In genomic region chr13:114124921-114125320, GRCh38 we compare ENCODE assay signal across 9 cellular contexts. TPM values are rescaled to one million over a fixed set of nuclear protein-coding genes. Genes with fewer than 3 reads are reported as not detected.
A peak's percentile ranks its signal among the peaks of the same experiment; 100 is the strongest.
DNase-seq lines count a peak whose midpoint lies in the region; ATAC-seq and TF ChIP-seq lines count a peak whose summit lies in the region.
"Had no signal": no experiment of that assay in that cellular context is flagged by ENCODE, and none has a peak within 500 bp of the region (broad histone marks: within the 10 kb centered on the region; RNA-seq: fewer than 3 reads in every experiment).

No MANE protein-coding gene starts in this region.

- peak overlapping the region; percentile 88 for H3K27ac Mint-ChIP-seq in activated CD4-positive, alpha-beta T cell treated with anti-CD3 and anti-CD28 coated beads, Interleukin-2, amount 10 ng/mL, durations not matched to agents 7 days and 5 days

- no peaks in the 10 kb centered on the region for H3K27me3 Mint-ChIP-seq in activated CD4-positive, alpha-beta T cell treated with anti-CD3 and anti-CD28 coated beads, Interleukin-2, amount 10 ng/mL, durations not matched to agents 7 days and 5 days

- no peak for TF ChIP-seq POLR2A in GM18505 (IDR thresholded peaks at IDR 0.05; ENCODE audit: borderline replicate concordance, extremely low read depth, insufficient read depth, insufficient read length)

- no peaks in the 10 kb centered on the region for H3K27me3 ChIP-seq in HL-60 (ENCODE audit: insufficient read depth, poor library complexity, severe bottlenecking)

- no peak for TF ChIP-seq CTCF in HL-60 (IDR thresholded peaks at IDR 0.05; ENCODE audit: insufficient read depth, low read length)

- no peak overlapping the region for H3K4me3 ChIP-seq in HL-60 (replicated peaks; ENCODE audit: insufficient read depth, low read length)

- peak overlapping the region; percentile 32 for H3K4me3 Mint-ChIP-seq in activated CD4-positive, alpha-beta T cell treated with anti-CD3 and anti-CD28 coated beads, Interleukin-2, amount 10 ng/mL, durations not matched to agents 7 days and 5 days

- POLR2A ChIA-PET in activated CD4-positive, alpha-beta T cell treated with anti-CD3 and anti-CD28 coated beads, Interleukin-2, amount 10 ng/mL, durations not matched to agents 7 days and 5 days (lab: Charles Lee) = no interaction called here

- H3K9me3 Mint-ChIP-seq in activated CD4-positive, alpha-beta T cell treated with anti-CD3 and anti-CD28 coated beads, Interleukin-2, amount 10 ng/mL, durations not matched to agents 7 days and 5 days = peaks cover 17% of the 10 kb centered on the region

- H3K36me3 Mint-ChIP-seq in activated CD4-positive, alpha-beta T cell treated with anti-CD3 and anti-CD28 coated beads, Interleukin-2, amount 10 ng/mL, durations not matched to agents 7 days and 5 days (ENCODE audit: low read depth) = peaks cover 64% of the 10 kb centered on the region

- peak overlapping the region; percentile 27 for H3K27ac ChIP-seq in HL-60 (replicated peaks)

- ATAC-seq in HG03457 (IDR thresholded peaks at IDR 0.05; ENCODE audit: unreplicated experiment) (no peak), GM21367 (IDR thresholded peaks at IDR 0.05; ENCODE audit: unreplicated experiment) (no peak), GM18505 (IDR thresholded peaks at IDR 0.05; ENCODE audit: unreplicated experiment) (no peak)

- peak in 1 of 2 experiments; percentile 81 for DNase-seq in HL-60 (ENCODE audit: low read depth in 1 of 2, low spot score in 1 of 2)
- DNase-seq in activated CD4-positive, alpha-beta T cell treated with anti-CD3 and anti-CD28 coated beads, Interleukin-2, amount 10 ng/mL, durations not matched to agents 7 days and 5 days = peak; percentile 78
- DNase-seq in effector CD8-positive, alpha-beta T cell (lab: John Stamatoyannopoulos, UW) = peak; percentile 49
- DNase-seq in stimulated activated CD8-positive, alpha-beta memory T cell treated with anti-CD3 and anti-CD28 coated beads, Interleukin-12 subunit alpha, Interleukin-12 subunit beta, amount 100 ng/mL, for 4 hours (ENCODE audit: low read depth) = peak; percentile 61
- no peak for DNase-seq in LoVo (ENCODE audit: low spot score)

- H3K4me1 Mint-ChIP-seq in activated CD4-positive, alpha-beta T cell treated with anti-CD3 and anti-CD28 coated beads, Interleukin-2, amount 10 ng/mL, durations not matched to agents 7 days and 5 days = peaks cover 80% of the 10 kb centered on the region

- CTCF ChIA-PET in activated CD4-positive, alpha-beta T cell treated with anti-CD3 and anti-CD28 coated beads, Interleukin-2, amount 10 ng/mL, durations not matched to agents 7 days and 5 days (lab: Charles Lee) = no interaction called here

RNA-seq across cellular contexts. Expression of gene RASA3, which starts 7.5 kb away (rescaled TPM):
- total RNA-seq in activated CD4-positive, alpha-beta T cell treated with anti-CD3 and anti-CD28 coated beads, Interleukin-2, amount 10 ng/mL, durations not matched to agents 7 days and 5 days = 100 to 1,000 TPM; 114 to 115 TPM

RNA-seq across cellular contexts. Expression of gene CFAP97D2, which starts 54.1 kb away (rescaled TPM):
- not detected for total RNA-seq in activated CD4-positive, alpha-beta T cell treated with anti-CD3 and anti-CD28 coated beads, Interleukin-2, amount 10 ng/mL, durations not matched to agents 7 days and 5 days
- total RNA-seq: liver had no signal
